In genomic region chr3:152595975-152596832, GRCh38 we compare ENCODE assay signal across 8 cellular contexts.
DNase-seq lines count a peak whose midpoint lies in the region; ATAC-seq and TF ChIP-seq lines count a peak whose summit lies in the region.

No MANE protein-coding gene starts in this region.

- peak; percentile 96 for ATAC-seq in left lobe of liver

- H4K20me1 ChIP-seq in KMS-11 (ENCODE audit: insufficient read depth) = no peaks in the 10 kb centered on the region

- H3K9ac ChIP-seq in KMS-11 = no peak overlapping the region

- H3K4me3 ChIP-seq in KMS-11 (IDR thresholded peaks at IDR 0.05; ENCODE audit: insufficient read depth, low read depth, low read length) (no peak overlapping the region), transverse colon (no peak overlapping the region)

- no peaks in the 10 kb centered on the region for H3K27me3 ChIP-seq in KMS-11 (ENCODE audit: insufficient read depth, low read depth)
- H3K27me3 ChIP-seq in transverse colon = no peaks in the 10 kb centered on the region

- TF ChIP-seq CTCF in GM13976 (IDR thresholded peaks at IDR 0.05; ENCODE audit: borderline replicate concordance, control extremely low read depth, extremely low read depth, insufficient read depth, missing control alignments) (no peak), KMS-11 (conservative IDR thresholded peaks at IDR 0.05; ENCODE audit: low read depth, low read length) (no peak), transverse colon (IDR thresholded peaks at IDR 0.05) (no peak)

- H3K36me3 ChIP-seq in KMS-11 (ENCODE audit: insufficient read depth) (no peaks in the 10 kb centered on the region), transverse colon (no peaks in the 10 kb centered on the region)

- H3K27ac ChIP-seq in KMS-11 = peak overlapping the region; percentile 6; the same call in 1 of the 2 replicates
- peak overlapping the region; percentile 68 to 77 (median 74) for H3K27ac ChIP-seq in transverse colon

- in situ Hi-C loops in GM13976 (cut with MboI; ENCODE audit: low sequenced_read_pairs, unreplicated experiment) = no loop called here
- in situ Hi-C loops in transverse colon (cut with MboI; ENCODE audit: low pct_ligation_motif_present in 1 of 4, low pct_unique_long_range_greater_than_20kb in 1 of 4, low sequenced_read_pairs in 3 of 4) = no loop called here

- no peak for TF ChIP-seq EP300 in transverse colon (IDR thresholded peaks at IDR 0.05; ENCODE audit: low read depth)

- intact Hi-C loops in transverse colon (cut with DNase I; ENCODE audit: low total_unique reads) = no loop called here

- peaks cover 10% of the 10 kb centered on the region for H3K4me1 ChIP-seq in KMS-11 (ENCODE audit: low read depth, poor library complexity, severe bottlenecking)
- peaks cover 0 to 18% (median 15%) of the 10 kb centered on the region in 4 donors for H3K4me1 ChIP-seq in transverse colon

- DNase-seq in GM13976 (ENCODE audit: low spot score) (peak; percentile 57), HCEC 1CT (peak; percentile 56), brain pericyte (ENCODE audit: low read depth, low spot score) (peak; percentile 86), left lobe of liver (ENCODE audit: low spot score) (peak; percentile 64), transverse colon (peak; percentile 66), NCI-H1694 treated with DMSO at 0.1 percent for 48 hours (lab: John Stamatoyannopoulos, UW) (no peak)
- DNase-seq in stimulated activated CD4-positive, alpha-beta T cell treated with anti-CD3 and anti-CD28 coated beads, Interleukin-15, amount 100 ng/mL, for 24 hours = no peak

- H2AFZ ChIP-seq in KMS-11 (ENCODE audit: low read depth) = peak overlapping the region; percentile 59

- H3K9me3 ChIP-seq in transverse colon = no peaks in the 10 kb centered on the region

- peak overlapping the region; percentile 35 for H3K4me2 ChIP-seq in KMS-11

- 12% methylated on average over 4 of the region's 4 CpGs for WGBS in transverse colon (ENCODE audit: low coverage in 1 of 2), 2 donors

- TF ChIP-seq POLR2A in transverse colon (IDR thresholded peaks at IDR 0.05) = no peak

- no peaks in the 10 kb centered on the region for H3K79me2 ChIP-seq in KMS-11 (ENCODE audit: insufficient read depth, low read depth)

Comparison
In these comparisons a context has a peak if more than half of its experiments do, and no peak if none do; other contexts are left out.
1. DNase-seq: peak in GM13976 (single experiment), HCEC 1CT (single experiment), brain pericyte (single experiment), left lobe of liver (single experiment) and transverse colon (single experiment); none in stimulated activated CD4-positive, alpha-beta T cell treated with anti-CD3 and anti-CD28 coated beads, Interleukin-15, amount 100 ng/mL, for 24 hours (single experiment) and NCI-H1694 treated with DMSO at 0.1 percent for 48 hours (single experiment).